Comparison of ENCODE assay signal across 22 cellular contexts in the genomic region with DNA sequence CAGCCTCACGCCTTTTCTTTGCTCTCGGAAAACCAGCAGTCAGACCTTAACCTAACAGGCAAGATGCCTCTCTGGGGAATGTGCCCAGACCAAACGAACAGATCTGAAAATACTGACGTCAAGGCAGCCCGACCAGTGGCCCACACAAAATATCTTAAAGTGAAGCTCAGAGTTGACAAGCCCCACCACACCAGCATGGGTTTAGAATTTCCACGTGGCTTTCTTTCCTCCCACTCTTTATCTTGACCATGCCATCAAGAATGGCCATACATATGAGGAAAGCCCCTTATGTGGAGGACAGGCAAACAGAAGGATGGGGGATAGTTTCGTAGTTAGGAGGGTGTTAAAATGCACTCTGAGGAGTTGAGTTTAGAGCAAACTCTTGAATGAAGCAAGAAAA.
DNase-seq lines count a peak whose midpoint lies in the region; ATAC-seq, FAIRE-seq and TF ChIP-seq lines count a peak whose summit lies in the region.
"Had no signal": no experiment of that assay in that cellular context is flagged by ENCODE, and none has a peak within 500 bp of the region (broad histone marks: within the 10 kb centered on the region; RNA-seq: fewer than 3 reads in every experiment).

No MANE protein-coding gene starts in this region.

- H2BK15ac ChIP-seq in H1 (ENCODE audit: low read length) = no peak overlapping the region

- H3K9me3 ChIP-seq in H1 (ENCODE audit: insufficient read depth in 2 of 2, low read depth in 1 of 2, low read length in 1 of 2) (no peaks in the 10 kb centered on the region), smooth muscle cell (replicated peaks; ENCODE audit: low read depth) (no peaks in the 10 kb centered on the region)
- H3K9me3 ChIP-seq: BLaER1, Caco-2 had no signal

- 0 out of 2 replicates have a peak overlapping the region, but pooled peaks have one; percentile 31 for H2AK5ac ChIP-seq in H1 (ENCODE audit: low read depth, low read length)

- TF ChIP-seq RAD21 in H1 (IDR thresholded peaks at IDR 0.05 in 1 of 2, conservative IDR thresholded peaks at IDR 0.05 in 1 of 2; ENCODE audit: low read depth in 2 of 2, low read length in 2 of 2) = no peak

- H2BK12ac ChIP-seq in H1 (ENCODE audit: low read depth, low read length) = no peak overlapping the region

- CTCF ChIA-PET in H1 (lab: Charles Lee; ENCODE audit: partially characterized antibody) = interaction anchor here (0.9 to 1.3 kb wide), 3 partner anchors 9 to 81 kb away, joined by 3 to 6 read pairs (median 4); no protein-coding TSS in a partner anchor

- H3K4me1 Mint-ChIP-seq in activated naive CD8-positive, alpha-beta T cell treated with anti-CD3 and anti-CD28 coated beads for 36 hours = no peaks in the 10 kb centered on the region
- no peaks in the 10 kb centered on the region for H3K4me1 Mint-ChIP-seq in activated naive CD8-positive, alpha-beta T cell treated with anti-CD3 and anti-CD28 coated beads, Interleukin-2, amount 50 U/mL, for 24 hours
- H3K4me1 Mint-ChIP-seq in natural killer cell treated with Interleukin-12 subunit alpha and Interleukin-12 subunit beta and Interleukin-15 and Interleukin-18, amount 100 ng/mL, for 72 hours (ENCODE audit: low read depth in 2 of 2) = no peaks in the 10 kb centered on the region
- H3K4me1 Mint-ChIP-seq: B cell; CD4-positive, CD25-positive, alpha-beta regulatory T cell; H9 had no signal

- peak overlapping the region; percentile 27 for H3K27ac Mint-ChIP-seq in activated naive CD8-positive, alpha-beta T cell treated with anti-CD3 and anti-CD28 coated beads for 36 hours
- no peak overlapping the region for H3K27ac Mint-ChIP-seq in activated naive CD8-positive, alpha-beta T cell treated with anti-CD3 and anti-CD28 coated beads, Interleukin-2, amount 50 U/mL, for 24 hours
- H3K27ac Mint-ChIP-seq in natural killer cell treated with Interleukin-12 subunit alpha and Interleukin-12 subunit beta and Interleukin-15 and Interleukin-18, amount 100 ng/mL, for 72 hours = no peak overlapping the region
- H3K27ac Mint-ChIP-seq: B cell; CD4-positive, CD25-positive, alpha-beta regulatory T cell; CD8-positive, alpha-beta T cell; H9 had no signal

- no peak overlapping the region for H2BK120ac ChIP-seq in H1 (replicated peaks; ENCODE audit: low read depth, low read length)

- H3K23ac ChIP-seq in H1 (ENCODE audit: insufficient read length) = no peak overlapping the region

- no peak overlapping the region for H3K56ac ChIP-seq in H1 (replicated peaks; ENCODE audit: insufficient read length, low read depth, low read length)

- no peak overlapping the region for H2BK5ac ChIP-seq in H1 (ENCODE audit: low read depth, low read length)

- ATAC-seq in activated naive CD8-positive, alpha-beta T cell treated with anti-CD3 and anti-CD28 coated beads, Interleukin-2, amount 50 U/mL, for 24 hours = no peak
- ATAC-seq in natural killer cell treated with Interleukin-12 subunit alpha and Interleukin-12 subunit beta and Interleukin-15 and Interleukin-18, amount 100 ng/mL, for 72 hours = no peak
- ATAC-seq: CD8-positive, alpha-beta T cell; GM12878; HCT116 had no signal

- H4K91ac ChIP-seq in H1 (replicated peaks; ENCODE audit: insufficient read length, low read length) = no peak overlapping the region

- H3K27me3 ChIP-seq in H1 (replicated peaks in 1 of 4; ENCODE audit: control insufficient read depth in 3 of 4, extremely low read depth in 1 of 4, insufficient read depth in 3 of 4, low read length in 3 of 4) = no peaks in the 10 kb centered on the region
- no peaks in the 10 kb centered on the region for H3K27me3 ChIP-seq in smooth muscle cell (ENCODE audit: low read depth)
- H3K27me3 ChIP-seq: BLaER1 had no signal

- no peak overlapping the region for H2AFZ ChIP-seq in H1 (ENCODE audit: low read length)
- H2AFZ ChIP-seq in smooth muscle cell (ENCODE audit: low read depth) = no peak overlapping the region
- H2AFZ ChIP-seq: GM23248 had no signal

- 87% methylated on average over 6 of the region's 7 CpGs; no CpG with 5 or more reads in 1 of the 2 experiments for WGBS in H1 (ENCODE audit: extremely low coverage in 1 of 2, insufficient coverage in 1 of 2, insufficient read length in 1 of 2, insufficient replicate concordance in 2 of 2, low coverage in 1 of 2, low lambda C conversion rate in 2 of 2, missing lambda C conversion rate in 1 of 2), 2 experiments
- WGBS in smooth muscle cell (ENCODE audit: low lambda C conversion rate) = 37% methylated on average over 7 of the region's 7 CpGs

- H3K27ac ChIP-seq in H1 (ENCODE audit: low read depth, low read length) (no peak overlapping the region), smooth muscle cell (ENCODE audit: low read depth) (peak overlapping the region; percentile 62)
- H3K27ac ChIP-seq: 22Rv1, BLaER1, C4-2B, GM23248 had no signal

- DNase-seq in activated naive CD8-positive, alpha-beta T cell treated with anti-CD3 and anti-CD28 coated beads for 36 hours = no peak
- DNase-seq in activated naive CD8-positive, alpha-beta T cell treated with anti-CD3 and anti-CD28 coated beads, Interleukin-2, amount 50 U/mL, for 24 hours = no peak
- DNase-seq in H1 (ENCODE audit: low read depth in 1 of 2, low spot score in 2 of 2) = no peak
- no peak for DNase-seq in smooth muscle cell (lab: John Stamatoyannopoulos, UW; ENCODE audit: unreplicated experiment)
- no peak for DNase-seq in natural killer cell treated with Interleukin-12 subunit alpha and Interleukin-12 subunit beta and Interleukin-15 and Interleukin-18, amount 100 ng/mL, for 72 hours (ENCODE audit: low spot score)
- DNase-seq in NCI-H128 (lab: John Stamatoyannopoulos, UW; ENCODE audit: unreplicated experiment) = no peak
- DNase-seq: Caco-2; CD4-positive, CD25-positive, alpha-beta regulatory T cell; CD8-positive, alpha-beta T cell; DMS153; DND-41; GDM1; H9 had no signal

- H3K9ac ChIP-seq in H1 (replicated peaks in 1 of 4; ENCODE audit: extremely low read depth in 1 of 4, low read depth in 3 of 4, low read length in 3 of 4) (no peak overlapping the region), smooth muscle cell (ENCODE audit: low read depth) (no peak overlapping the region)
- H3K9ac ChIP-seq: BLaER1, GM23248 had no signal

- no peak overlapping the region for H3K4me3 Mint-ChIP-seq in activated naive CD8-positive, alpha-beta T cell treated with anti-CD3 and anti-CD28 coated beads for 36 hours
- H3K4me3 Mint-ChIP-seq in activated naive CD8-positive, alpha-beta T cell treated with anti-CD3 and anti-CD28 coated beads, Interleukin-2, amount 50 U/mL, for 24 hours = no peak overlapping the region
- H3K4me3 Mint-ChIP-seq in natural killer cell treated with Interleukin-12 subunit alpha and Interleukin-12 subunit beta and Interleukin-15 and Interleukin-18, amount 100 ng/mL, for 72 hours = no peak overlapping the region
- H3K4me3 Mint-ChIP-seq: B cell; CD4-positive, CD25-positive, alpha-beta regulatory T cell; CD8-positive, alpha-beta T cell; H9 had no signal

- H3K79me1 ChIP-seq in H1 (ENCODE audit: low read depth, low read length) = no peaks in the 10 kb centered on the region

- no peaks in the 10 kb centered on the region for H3K9me3 Mint-ChIP-seq in activated naive CD8-positive, alpha-beta T cell treated with anti-CD3 and anti-CD28 coated beads for 36 hours
- no peaks in the 10 kb centered on the region for H3K9me3 Mint-ChIP-seq in activated naive CD8-positive, alpha-beta T cell treated with anti-CD3 and anti-CD28 coated beads, Interleukin-2, amount 50 U/mL, for 24 hours
- no peaks in the 10 kb centered on the region for H3K9me3 Mint-ChIP-seq in natural killer cell treated with Interleukin-12 subunit alpha and Interleukin-12 subunit beta and Interleukin-15 and Interleukin-18, amount 100 ng/mL, for 72 hours
- H3K9me3 Mint-ChIP-seq: CD8-positive, alpha-beta T cell; H9 had no signal

- no peak for TF ChIP-seq POLR2A in H1 (IDR thresholded peaks at IDR 0.05; ENCODE audit: control extremely low read depth in 1 of 2, low read depth in 2 of 2, low read length in 2 of 2)

- H3F3A ChIP-seq in smooth muscle cell (ENCODE audit: low read depth) = no peaks in the 10 kb centered on the region

- H3K36me3 Mint-ChIP-seq in activated naive CD8-positive, alpha-beta T cell treated with anti-CD3 and anti-CD28 coated beads for 36 hours = no peaks in the 10 kb centered on the region
- H3K36me3 Mint-ChIP-seq in activated naive CD8-positive, alpha-beta T cell treated with anti-CD3 and anti-CD28 coated beads, Interleukin-2, amount 50 U/mL, for 24 hours (ENCODE audit: low read depth) = no peaks in the 10 kb centered on the region
- H3K36me3 Mint-ChIP-seq in natural killer cell treated with Interleukin-12 subunit alpha and Interleukin-12 subunit beta and Interleukin-15 and Interleukin-18, amount 100 ng/mL, for 72 hours = no peaks in the 10 kb centered on the region
- H3K36me3 Mint-ChIP-seq: CD4-positive, CD25-positive, alpha-beta regulatory T cell; CD8-positive, alpha-beta T cell had no signal

- H3K27me3 Mint-ChIP-seq in activated naive CD8-positive, alpha-beta T cell treated with anti-CD3 and anti-CD28 coated beads for 36 hours = peaks cover 7% of the 10 kb centered on the region
- peaks cover 4% of the 10 kb centered on the region for H3K27me3 Mint-ChIP-seq in activated naive CD8-positive, alpha-beta T cell treated with anti-CD3 and anti-CD28 coated beads, Interleukin-2, amount 50 U/mL, for 24 hours
- peaks cover 9 to 36% of the 10 kb centered on the region in 2 donors for H3K27me3 Mint-ChIP-seq in natural killer cell treated with Interleukin-12 subunit alpha and Interleukin-12 subunit beta and Interleukin-15 and Interleukin-18, amount 100 ng/mL, for 72 hours
- H3K27me3 Mint-ChIP-seq: CD4-positive, CD25-positive, alpha-beta regulatory T cell had no signal

- H3K4me1 ChIP-seq in H1 (replicated peaks in 1 of 4; ENCODE audit: control insufficient read depth in 3 of 4, insufficient read depth in 4 of 4, low read length in 3 of 4) (no peaks in the 10 kb centered on the region; a peak in 1 of 7 replicates), smooth muscle cell (ENCODE audit: low read depth) (peaks cover under 1% of the 10 kb centered on the region)
- H3K4me1 ChIP-seq: Caco-2 had no signal

- FAIRE-seq in H1 (lab: Jason Lieb, UNC) = no peak
- FAIRE-seq: A204.1, GM12878, GM19239 had no signal

- H3K4ac ChIP-seq in H1 (replicated peaks; ENCODE audit: insufficient read length, low read depth, low read length) = no peak overlapping the region

- POLR2A ChIA-PET in H1 (lab: Charles Lee; ENCODE audit: partially characterized antibody) = no interaction called here

- no peak overlapping the region for H4K5ac ChIP-seq in H1 (ENCODE audit: insufficient read length, low read depth, low read length)

- H3K79me2 ChIP-seq in H1 (ENCODE audit: control insufficient read depth in 1 of 2, insufficient read depth in 2 of 2, low read length in 2 of 2) (no peaks in the 10 kb centered on the region), smooth muscle cell (ENCODE audit: low read depth) (no peaks in the 10 kb centered on the region)

- H3K23me2 ChIP-seq in H1 (ENCODE audit: low read depth, low read length) = no peaks in the 10 kb centered on the region

- H4K8ac ChIP-seq in H1 (ENCODE audit: extremely low read depth, insufficient read depth, low read length) = no peak overlapping the region

- H3K14ac ChIP-seq in H1 (ENCODE audit: insufficient read length) = no peak overlapping the region

- H4K20me1 ChIP-seq in H1 (replicated peaks in 1 of 2; ENCODE audit: control insufficient read depth in 1 of 2, insufficient read depth in 2 of 2, low read length in 2 of 2) (no peaks in the 10 kb centered on the region), smooth muscle cell (ENCODE audit: low read depth) (no peaks in the 10 kb centered on the region)
- H4K20me1 ChIP-seq: BLaER1 had no signal

- H3K36me3 ChIP-seq in H1 (ENCODE audit: control insufficient read depth in 2 of 4, insufficient read depth in 4 of 4, low read length in 3 of 4) = no peaks in the 10 kb centered on the region
- no peaks in the 10 kb centered on the region for H3K36me3 ChIP-seq in smooth muscle cell (ENCODE audit: low read depth)
- H3K36me3 ChIP-seq: BLaER1 had no signal

- TF ChIP-seq EP300 in H1 (IDR thresholded peaks at IDR 0.05; ENCODE audit: borderline replicate concordance in 1 of 2, low read depth in 2 of 2, low read length in 2 of 2) = no peak

- H2BK20ac ChIP-seq in H1 (ENCODE audit: low read length) = no peak overlapping the region

- H3K18ac ChIP-seq in H1 (ENCODE audit: extremely low read depth, low read length) = no peak overlapping the region

- no peak for TF ChIP-seq CTCF in H1 (IDR thresholded peaks at IDR 0.05; ENCODE audit: control extremely low read depth in 1 of 3, insufficient read depth in 1 of 3, low read depth in 1 of 3, low read length in 3 of 3)
- TF ChIP-seq CTCF in smooth muscle cell (IDR thresholded peaks at IDR 0.05; ENCODE audit: borderline replicate concordance, insufficient read depth, poor library complexity, severe bottlenecking) = no peak

- H3K4me3 ChIP-seq in H1 (ENCODE audit: extremely low read depth in 1 of 4, insufficient read depth in 2 of 4, low read depth in 3 of 4, low read length in 4 of 4) (no peak overlapping the region), smooth muscle cell (no peak overlapping the region)
- H3K4me3 ChIP-seq: BLaER1, GM12878, GM23248 had no signal

- H3K4me2 ChIP-seq in H1 (ENCODE audit: insufficient read depth in 1 of 2, low read depth in 2 of 2, low read length in 2 of 2) (no peak overlapping the region), smooth muscle cell (peak overlapping the region; percentile 42)
- H3K4me2 ChIP-seq: BLaER1 had no signal
